In the genomic region with DNA sequence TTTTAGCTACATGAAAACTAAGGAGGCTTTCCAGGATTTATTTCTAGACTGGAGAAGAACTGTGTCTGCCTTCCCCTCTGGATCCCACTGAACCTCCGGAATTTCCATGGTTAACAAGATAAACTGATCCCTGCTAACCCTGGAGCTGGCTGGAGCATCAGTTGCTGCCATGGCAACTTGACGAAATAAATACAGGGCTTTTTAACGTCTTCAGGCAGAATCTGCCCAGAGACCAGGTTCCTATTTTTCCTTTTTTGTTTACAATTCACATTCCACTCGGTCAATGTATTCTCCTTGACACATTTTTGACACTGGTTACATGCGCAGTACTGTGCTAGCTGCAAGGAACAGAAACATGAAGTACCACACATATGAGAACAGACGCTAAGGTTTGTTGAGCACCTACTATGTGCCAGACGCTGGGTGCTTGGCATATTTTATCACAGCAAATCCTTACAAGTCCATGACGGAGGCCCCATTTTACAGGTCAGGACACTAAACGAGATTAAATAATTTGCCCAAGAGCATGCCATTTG, we compare ENCODE assay signal across 12 cellular contexts. TPM values are rescaled to one million over a fixed set of nuclear protein-coding genes. Genes with fewer than 3 reads are reported as not detected.
DNase-seq lines count a peak whose midpoint lies in the region; ATAC-seq and TF ChIP-seq lines count a peak whose summit lies in the region.
"Had no signal": no experiment of that assay in that cellular context is flagged by ENCODE, and none has a peak within 500 bp of the region (broad histone marks: within the 10 kb centered on the region; RNA-seq: fewer than 3 reads in every experiment).

No MANE protein-coding gene starts in this region.

- no peak overlapping the region for H4K5ac ChIP-seq in mesendoderm (ENCODE audit: low read length)

- no peak overlapping the region for H3K4me2 ChIP-seq in mesendoderm (ENCODE audit: low read length)

- H3K4me3 Mint-ChIP-seq in activated naive CD4-positive, alpha-beta T cell treated with anti-CD3 and anti-CD28 coated beads, Interleukin-2, amount 50 U/mL, for 24 hours = peak overlapping the region; percentile 85

- H3K9me3 Mint-ChIP-seq in activated naive CD4-positive, alpha-beta T cell treated with anti-CD3 and anti-CD28 coated beads, Interleukin-2, amount 50 U/mL, for 24 hours = no peaks in the 10 kb centered on the region
- no peaks in the 10 kb centered on the region for H3K9me3 Mint-ChIP-seq in activated naive CD4-positive, alpha-beta T cell treated with anti-CD3 and anti-CD28 coated beads, Interleukin-2, amount 50 U/mL, for 72 hours
- H3K9me3 Mint-ChIP-seq: activated B cell treated with CpG ODN at 0.5 μM for 24 hours; activated naive CD8-positive, alpha-beta T cell treated with anti-CD3 and anti-CD28 coated beads, Interleukin-2, amount 10 ng/mL, durations not matched to agents 7 days and 5 days had no signal

- H3K4me3 ChIP-seq in mesendoderm (ENCODE audit: low read length) (no peak overlapping the region), upper lobe of left lung (peak overlapping the region in 3 of 4 donors; percentile 78 to 87 (median 81))

- TF ChIP-seq POLR2A in upper lobe of left lung (IDR thresholded peaks at IDR 0.05) = no peak

- no peaks in the 10 kb centered on the region for H3K36me3 Mint-ChIP-seq in activated naive CD4-positive, alpha-beta T cell treated with anti-CD3 and anti-CD28 coated beads, Interleukin-2, amount 50 U/mL, for 24 hours
- H3K36me3 Mint-ChIP-seq in activated naive CD4-positive, alpha-beta T cell treated with anti-CD3 and anti-CD28 coated beads, Interleukin-2, amount 50 U/mL, for 72 hours = peaks cover 0 to 4% of the 10 kb centered on the region in 2 donors
- H3K36me3 Mint-ChIP-seq: activated naive CD8-positive, alpha-beta T cell treated with anti-CD3 and anti-CD28 coated beads, Interleukin-2, amount 10 ng/mL, durations not matched to agents 7 days and 5 days had no signal

- peaks cover 26% of the 10 kb centered on the region for H3K4me1 Mint-ChIP-seq in activated naive CD4-positive, alpha-beta T cell treated with anti-CD3 and anti-CD28 coated beads, Interleukin-2, amount 50 U/mL, for 24 hours

- no peak overlapping the region for H3K27ac ChIP-seq in mesendoderm (ENCODE audit: low read depth, low read length)
- H3K27ac ChIP-seq in upper lobe of left lung = peak overlapping the region in 1 of 4 donors; percentile 90
- H3K27ac ChIP-seq: parathyroid adenoma had no signal

- no peak overlapping the region for H3K9ac ChIP-seq in mesendoderm (ENCODE audit: low read length)
- H3K9ac ChIP-seq: parathyroid adenoma had no signal

- H3K36me3 ChIP-seq in mesendoderm (ENCODE audit: control insufficient read depth, insufficient read depth, low read length) (no peaks in the 10 kb centered on the region), upper lobe of left lung (no peaks in the 10 kb centered on the region)

- WGBS in mesendoderm (ENCODE audit: extremely low coverage, insufficient coverage, low lambda C conversion rate) = no CpG with 5 or more reads among the region's 9 CpGs
- WGBS in upper lobe of left lung, 2 donors = 49 to 60% methylated on average over 9 of the region's 9 CpGs

- TF ChIP-seq EP300 in upper lobe of left lung (IDR thresholded peaks at IDR 0.05) = no peak

- H3K56ac ChIP-seq in mesendoderm (ENCODE audit: low read length) = no peak overlapping the region

- H3K27ac Mint-ChIP-seq in activated naive CD4-positive, alpha-beta T cell treated with anti-CD3 and anti-CD28 coated beads, Interleukin-2, amount 50 U/mL, for 24 hours = no peak overlapping the region
- H3K27ac Mint-ChIP-seq in activated naive CD4-positive, alpha-beta T cell treated with anti-CD3 and anti-CD28 coated beads, Interleukin-2, amount 50 U/mL, for 72 hours = no peak overlapping the region
- H3K27ac Mint-ChIP-seq: activated B cell treated with CpG ODN at 0.5 μM for 24 hours; activated naive CD8-positive, alpha-beta T cell treated with anti-CD3 and anti-CD28 coated beads, Interleukin-2, amount 10 ng/mL, durations not matched to agents 7 days and 5 days had no signal

- no peak for TF ChIP-seq CTCF in upper lobe of left lung (IDR thresholded peaks at IDR 0.05)

- no peak overlapping the region for H2AK5ac ChIP-seq in mesendoderm (ENCODE audit: low read length)

- H3K27me3 Mint-ChIP-seq in activated naive CD4-positive, alpha-beta T cell treated with anti-CD3 and anti-CD28 coated beads, Interleukin-2, amount 50 U/mL, for 24 hours = peaks cover 17% of the 10 kb centered on the region

- H3K9me3 ChIP-seq in upper lobe of left lung = no peaks in the 10 kb centered on the region

- H3K18ac ChIP-seq in mesendoderm (ENCODE audit: low read length) = no peak overlapping the region

- peaks cover 16% of the 10 kb centered on the region for H3K79me1 ChIP-seq in mesendoderm (ENCODE audit: low read length)

- ATAC-seq in activated naive CD4-positive, alpha-beta T cell treated with anti-CD3 and anti-CD28 coated beads, Interleukin-2, amount 50 U/mL, for 72 hours = no peak
- no peak for ATAC-seq in upper lobe of left lung (ENCODE audit: low FRiP score in 2 of 2)

- H3K27me3 ChIP-seq in mesendoderm (ENCODE audit: insufficient read depth, low read length, poor library complexity) (no peaks in the 10 kb centered on the region), upper lobe of left lung (peaks cover 0 to 8% (median 3%) of the 10 kb centered on the region in 4 donors)

- no peak for DNase-seq in activated naive CD4-positive, alpha-beta T cell treated with anti-CD3 and anti-CD28 coated beads, Interleukin-2, amount 50 U/mL, for 72 hours (ENCODE audit: low spot score in 2 of 2)
- DNase-seq in amniotic epithelial cell (ENCODE audit: low read depth) (peak; percentile 58), mesendoderm (peak; percentile 68), upper lobe of left lung (no peak), NCI-H2171 (lab: John Stamatoyannopoulos, UW) (no peak), 8988T (no peak), NOMO-1 treated with DMSO at 0.1 percent for 48 hours (lab: John Stamatoyannopoulos, UW; ENCODE audit: unreplicated experiment) (no peak)
- DNase-seq: activated B cell treated with CpG ODN at 0.5 μM for 24 hours; activated naive CD8-positive, alpha-beta T cell treated with anti-CD3 and anti-CD28 coated beads, Interleukin-2, amount 10 ng/mL, durations not matched to agents 7 days and 5 days; NCI-H1694 treated with DMSO at 0.1 percent for 48 hours had no signal

- no peak overlapping the region for H2BK120ac ChIP-seq in mesendoderm (ENCODE audit: low read depth, low read length)

- no peak overlapping the region for H4K8ac ChIP-seq in mesendoderm (ENCODE audit: low read depth, low read length)

- H3K4ac ChIP-seq in mesendoderm (ENCODE audit: low read depth, low read length) = no peak overlapping the region

- H3K23ac ChIP-seq in mesendoderm (ENCODE audit: low read length) = no peak overlapping the region

- no peak overlapping the region for H2BK15ac ChIP-seq in mesendoderm (replicated peaks; ENCODE audit: low read depth)

- H3K4me1 ChIP-seq in mesendoderm (ENCODE audit: control insufficient read depth, low read depth, low read length) (no peaks in the 10 kb centered on the region), upper lobe of left lung (peaks cover 14 to 55% (median 32%) of the 10 kb centered on the region in 4 donors)
- H3K4me1 ChIP-seq: parathyroid adenoma had no signal

- peaks cover 5% of the 10 kb centered on the region for H3K79me2 ChIP-seq in mesendoderm (ENCODE audit: control insufficient read depth, insufficient read depth, low read length)
- H3K79me2 ChIP-seq: parathyroid adenoma had no signal

- H2BK5ac ChIP-seq in mesendoderm (ENCODE audit: low read length) = no peak overlapping the region

RNA-seq across cellular contexts. Expression of gene C14orf132, which starts 1.7 kb away (rescaled TPM):
- 10 to 100 TPM in 1 of 2 donors, 1 to 10 TPM in 1; 1.9 to 10.4 TPM for total RNA-seq in activated naive CD4-positive, alpha-beta T cell treated with anti-CD3 and anti-CD28 coated beads, Interleukin-2, amount 50 U/mL, for 72 hours
- 18.8 TPM for polyA plus RNA-seq in mesendoderm (2013, experiment 1 of 2)
- 18.0 TPM for polyA plus RNA-seq in mesendoderm (2013, experiment 2 of 2)
- total RNA-seq in upper lobe of left lung = 10 to 100 TPM; 36.7 to 64.6 (median 59.6) TPM

Comparison
In these comparisons a context has a peak if more than half of its experiments do, and no peak if none do; other contexts are left out.
1. DNase-seq: peak in amniotic epithelial cell (single experiment) and mesendoderm (single experiment); none in activated naive CD4-positive, alpha-beta T cell treated with anti-CD3 and anti-CD28 coated beads, Interleukin-2, amount 50 U/mL, for 72 hours (0 of 2), upper lobe of left lung (0 of 2), NCI-H2171 (single experiment), 8988T (single experiment) and NOMO-1 treated with DMSO at 0.1 percent for 48 hours (single experiment).